In genomic region chr4:56762484-56763250, GRCh38 we compare ENCODE assay signal across 16 cellular contexts. TPM values are rescaled to one million over a fixed set of nuclear protein-coding genes. Genes with fewer than 3 reads are reported as not detected.
DNase-seq lines count a peak whose midpoint lies in the region; ATAC-seq, FAIRE-seq and TF ChIP-seq lines count a peak whose summit lies in the region.
"Had no signal": no experiment of that assay in that cellular context is flagged by ENCODE, and none has a peak within 500 bp of the region (broad histone marks: within the 10 kb centered on the region; RNA-seq: fewer than 3 reads in every experiment).

No MANE protein-coding gene starts in this region.

- no peaks in the 10 kb centered on the region for H3K36me3 Mint-ChIP-seq in CD4-positive, CD25-positive, alpha-beta regulatory T cell
- no peaks in the 10 kb centered on the region for H3K36me3 Mint-ChIP-seq in Caco-2 (ENCODE audit: insufficient read depth, unreplicated experiment)
- H3K36me3 Mint-ChIP-seq: naive B cell had no signal

- TF ChIP-seq CTCF in bronchial epithelial cell (IDR thresholded peaks at IDR 0.05; ENCODE audit: insufficient read depth, low read length, severe bottlenecking): peak; percentile 12
- TF ChIP-seq CTCF in brain microvascular endothelial cell (IDR thresholded peaks at IDR 0.05; ENCODE audit: low read depth, low read length, missing control alignments): no peak
- TF ChIP-seq CTCF in Caco-2 (IDR thresholded peaks at IDR 0.05; ENCODE audit: insufficient read depth in 1 of 2, low read depth in 1 of 2, low read length in 1 of 2, severe bottlenecking in 1 of 2, unreplicated experiment in 1 of 2): no peak

- FAIRE-seq in bronchial epithelial cell (lab: Jason Lieb, UNC): no peak
- FAIRE-seq: HTR-8/SVneo had no signal

- in situ Hi-C loops in brain microvascular endothelial cell (cut with HindIII; ENCODE audit: low pct_ligation_motif_present, low sequenced_read_pairs): no loop called here

- H3K4me3 Mint-ChIP-seq in CD4-positive, CD25-positive, alpha-beta regulatory T cell: peak overlapping the region in 1 of 4 donors; percentile 16
- no peak overlapping the region for H3K4me3 Mint-ChIP-seq in Caco-2 (ENCODE audit: unreplicated experiment)

- peak; percentile 46 to 71 for ATAC-seq in CD4-positive, CD25-positive, alpha-beta regulatory T cell (ENCODE audit: low read depth in 2 of 2)
- ATAC-seq in GM18867 (IDR thresholded peaks at IDR 0.05; ENCODE audit: unreplicated experiment) (peak; percentile 35), HG03432 (IDR thresholded peaks at IDR 0.05; ENCODE audit: unreplicated experiment) (peak; percentile 41), GM18909 (IDR thresholded peaks at IDR 0.05; ENCODE audit: poor library complexity, unreplicated experiment) (no peak)
- ATAC-seq: Panc1, right cardiac atrium had no signal

- H3K4me3 ChIP-seq in CD4-positive, CD25-positive, alpha-beta regulatory T cell (ENCODE audit: low read depth, low read length): no peak overlapping the region
- no peak overlapping the region for H3K4me3 ChIP-seq in bronchial epithelial cell (ENCODE audit: low read depth, low read length)
- no peak overlapping the region for H3K4me3 ChIP-seq in brain microvascular endothelial cell (ENCODE audit: low read depth, low read length)
- no peak overlapping the region for H3K4me3 ChIP-seq in Caco-2 (ENCODE audit: low read depth, low read length)

- POLR2A ChIA-PET in Caco-2 (lab: Charles Lee): no interaction called here

- H3K27ac ChIP-seq in CD4-positive, CD25-positive, alpha-beta regulatory T cell (ENCODE audit: insufficient read depth, low read length, poor library complexity, severe bottlenecking): no peak overlapping the region
- no peak overlapping the region for H3K27ac ChIP-seq in brain microvascular endothelial cell

- H3K36me3 ChIP-seq in CD4-positive, CD25-positive, alpha-beta regulatory T cell (ENCODE audit: control insufficient read depth, insufficient read depth, low read length): no peaks in the 10 kb centered on the region
- H3K36me3 ChIP-seq in bronchial epithelial cell (ENCODE audit: control insufficient read depth, insufficient read depth, low read length) (no peaks in the 10 kb centered on the region), brain microvascular endothelial cell (replicated peaks) (no peaks in the 10 kb centered on the region), Caco-2 (ENCODE audit: control insufficient read depth, insufficient read depth, low read length) (no peaks in the 10 kb centered on the region)

- H3K9me3 ChIP-seq in CD4-positive, CD25-positive, alpha-beta regulatory T cell (ENCODE audit: control insufficient read depth in 2 of 2, low read length in 2 of 2): no peaks in the 10 kb centered on the region
- H3K9me3 ChIP-seq in Caco-2: no peaks in the 10 kb centered on the region

- H3K4me1 Mint-ChIP-seq in CD4-positive, CD25-positive, alpha-beta regulatory T cell: peaks cover 18 to 46% (median 20%) of the 10 kb centered on the region in 4 donors
- peaks cover 15% of the 10 kb centered on the region for H3K4me1 Mint-ChIP-seq in Caco-2 (ENCODE audit: low read depth, unreplicated experiment)

- BruUV-seq in Caco-2 (replicated peaks; lab: Mats Ljungman, UMichigan): no TSS peak

- peak overlapping the region in 2 of 3 donors; percentile 71 to 74 for H3K27ac Mint-ChIP-seq in CD4-positive, CD25-positive, alpha-beta regulatory T cell
- no peak overlapping the region for H3K27ac Mint-ChIP-seq in Caco-2 (ENCODE audit: unreplicated experiment)

- intact Hi-C loops in Caco-2 (cut with micrococcal nuclease; ENCODE audit: unreplicated experiment): no loop called here

- peaks cover 9% of the 10 kb centered on the region for H3K27me3 Mint-ChIP-seq in CD4-positive, CD25-positive, alpha-beta regulatory T cell
- no peaks in the 10 kb centered on the region for H3K27me3 Mint-ChIP-seq in Caco-2 (ENCODE audit: insufficient read depth, unreplicated experiment)
- H3K27me3 Mint-ChIP-seq: naive B cell had no signal

- H3K9me3 Mint-ChIP-seq in CD4-positive, CD25-positive, alpha-beta regulatory T cell: no peaks in the 10 kb centered on the region
- no peaks in the 10 kb centered on the region for H3K9me3 Mint-ChIP-seq in Caco-2 (ENCODE audit: unreplicated experiment)
- H3K9me3 Mint-ChIP-seq: naive B cell had no signal

- H3K4me1 ChIP-seq in CD4-positive, CD25-positive, alpha-beta regulatory T cell (ENCODE audit: control insufficient read depth, insufficient read depth, low read length, poor library complexity, severe bottlenecking): peaks cover 22% of the 10 kb centered on the region
- H3K4me1 ChIP-seq in Caco-2: peaks cover 13% of the 10 kb centered on the region

- H3K27me3 ChIP-seq in CD4-positive, CD25-positive, alpha-beta regulatory T cell (ENCODE audit: control insufficient read depth, insufficient read depth, low read length): no peaks in the 10 kb centered on the region
- no peaks in the 10 kb centered on the region for H3K27me3 ChIP-seq in bronchial epithelial cell (ENCODE audit: control insufficient read depth, insufficient read depth, low read length)
- H3K27me3 ChIP-seq in brain microvascular endothelial cell (replicated peaks): no peaks in the 10 kb centered on the region
- H3K27me3 ChIP-seq in Caco-2 (replicated peaks; ENCODE audit: control insufficient read depth, insufficient read depth, low read length): no peaks in the 10 kb centered on the region

- CTCF ChIA-PET in Caco-2 (lab: Charles Lee): no interaction called here

- peak in 2 of 3 donors; percentile 45 to 58 for DNase-seq in CD4-positive, CD25-positive, alpha-beta regulatory T cell
- DNase-seq in bronchial epithelial cell (ENCODE audit: low read depth): no peak
- DNase-seq in brain microvascular endothelial cell: no peak
- DNase-seq in NCI-H1930 (lab: John Stamatoyannopoulos, UW): no peak
- no peak for DNase-seq in Caco-2
- DNase-seq: MV-4-11, naive B cell, NCI-H2227 treated with DMSO at 0.1 percent for 48 hours, right cardiac atrium, substantia nigra had no signal

RNA-seq across cellular contexts. Expression of gene SPINK2, which starts 58.8 kb away (rescaled TPM):
- total RNA-seq in CD4-positive, CD25-positive, alpha-beta regulatory T cell: 2.0 TPM
- polyA plus RNA-seq in CD4-positive, CD25-positive, alpha-beta regulatory T cell: 10 to 100 TPM in 2 of 4 donors, 1 to 10 TPM in 2; 4.2 to 21.2 (median 9.1) TPM
- total RNA-seq in bronchial epithelial cell: not detected in 2 replicates
- total RNA-seq in Caco-2 (2022): not detected in 2 replicates
- total RNA-seq: glomerular endothelial cell had no signal

Comparison
In these comparisons a context has a peak if more than half of its experiments do, and no peak if none do; other contexts are left out.
1. DNase-seq: peak in CD4-positive, CD25-positive, alpha-beta regulatory T cell (2 of 3); none in bronchial epithelial cell (single experiment), brain microvascular endothelial cell (single experiment), NCI-H1930 (0 of 2) and Caco-2 (0 of 2).